ENCODE assay signal across 20 cellular contexts in genomic region chr12:118220697-118221096, GRCh38.
DNase-seq lines count a peak whose midpoint lies in the region; ATAC-seq, FAIRE-seq and TF ChIP-seq lines count a peak whose summit lies in the region.
"Had no signal": no experiment of that assay in that cellular context is flagged by ENCODE, and none has a peak within 500 bp of the region (broad histone marks: within the 10 kb centered on the region; RNA-seq: fewer than 3 reads in every experiment).

No MANE protein-coding gene starts in this region.

- ATAC-seq in activated B cell treated with CpG ODN at 0.5 μM for 24 hours (ENCODE audit: low read depth) (no peak), memory B cell (ENCODE audit: low read depth) (no peak), HG03159 (IDR thresholded peaks at IDR 0.05; ENCODE audit: unreplicated experiment) (no peak), GM21717 (IDR thresholded peaks at IDR 0.05; ENCODE audit: unreplicated experiment) (no peak)
- ATAC-seq: activated CD4-positive, alpha-beta T cell treated with anti-CD3 and anti-CD28 coated beads for 36 hours; stimulated activated naive CD8-positive, alpha-beta T cell treated with anti-CD3 and anti-CD28 coated beads, Interleukin-15, amount 100 ng/mL, for 72 hours had no signal

- H3K9me3 ChIP-seq in colonic mucosa, result no peaks in the 10 kb centered on the region
- no peaks in the 10 kb centered on the region for H3K9me3 ChIP-seq in breast epithelium
- H3K9me3 ChIP-seq: tibial nerve had no signal

- DNase-seq in CD14-positive monocyte (ENCODE audit: low spot score), result no peak
- DNase-seq in GM12891 (ENCODE audit: insufficient read length, low spot score), result no peak
- no peak for DNase-seq in activated B cell treated with CpG ODN at 0.5 μM for 24 hours
- no peak for DNase-seq in memory B cell (ENCODE audit: low spot score in 2 of 2)
- no peak for DNase-seq in colonic mucosa
- DNase-seq in breast epithelium (ENCODE audit: low spot score in 2 of 2), result no peak
- DNase-seq: activated CD4-positive, alpha-beta T cell treated with anti-CD3 and anti-CD28 coated beads for 36 hours; activated naive CD4-positive, alpha-beta T cell treated with anti-CD3 and anti-CD28 coated beads, Interleukin-2, amount 50 U/mL, for 16 hours; aorta; Calu3; EL; NCI-H187 treated with DMSO at 0.1 percent for 48 hours; Right ventricle myocardium superior; stimulated activated CD4-positive, alpha-beta T cell treated with anti-CD3 and anti-CD28 coated beads, Interleukin-2, amount 100 ng/mL, for 48 hours; stimulated activated naive CD8-positive, alpha-beta T cell treated with anti-CD3 and anti-CD28 coated beads, Interleukin-15, amount 100 ng/mL, for 72 hours had no signal

- H3K27me3 ChIP-seq in colonic mucosa, result no peaks in the 10 kb centered on the region
- H3K27me3 ChIP-seq in breast epithelium, result no peaks in the 10 kb centered on the region
- H3K27me3 ChIP-seq: tibial nerve had no signal

- H3K36me3 ChIP-seq in colonic mucosa (no peaks in the 10 kb centered on the region), breast epithelium (no peaks in the 10 kb centered on the region)

- H3K4me1 Mint-ChIP-seq in CD14-positive monocyte, result no peaks in the 10 kb centered on the region
- peaks cover 23% of the 10 kb centered on the region for H3K4me1 Mint-ChIP-seq in activated B cell treated with CpG ODN at 0.5 μM for 24 hours
- H3K4me1 Mint-ChIP-seq in memory B cell, result peaks cover 9% of the 10 kb centered on the region
- H3K4me1 Mint-ChIP-seq: activated CD4-positive, alpha-beta T cell treated with anti-CD3 and anti-CD28 coated beads for 36 hours; stimulated activated naive CD8-positive, alpha-beta T cell treated with anti-CD3 and anti-CD28 coated beads, Interleukin-15, amount 100 ng/mL, for 72 hours had no signal

- H3K27me3 Mint-ChIP-seq in CD14-positive monocyte (ENCODE audit: low read depth in 3 of 3) (peaks cover 0 to 1% (median 0%) of the 10 kb centered on the region in 3 donors), activated B cell treated with CpG ODN at 0.5 μM for 24 hours (no peaks in the 10 kb centered on the region), memory B cell (no peaks in the 10 kb centered on the region)
- H3K27me3 Mint-ChIP-seq: activated CD4-positive, alpha-beta T cell treated with anti-CD3 and anti-CD28 coated beads for 36 hours; stimulated activated naive CD8-positive, alpha-beta T cell treated with anti-CD3 and anti-CD28 coated beads, Interleukin-15, amount 100 ng/mL, for 72 hours had no signal

- TF ChIP-seq CTCF in CD14-positive monocyte (IDR thresholded peaks at IDR 0.05), result no peak
- TF ChIP-seq CTCF in activated B cell treated with CpG ODN at 0.5 μM for 24 hours (IDR thresholded peaks at IDR 0.05), result no peak
- TF ChIP-seq CTCF in colonic mucosa (IDR thresholded peaks at IDR 0.05), result no peak
- TF ChIP-seq CTCF in breast epithelium (IDR thresholded peaks at IDR 0.05), result no peak

- H3K27ac Mint-ChIP-seq in CD14-positive monocyte, result peak overlapping the region in 4 of 7 donors; percentile 14 to 45 (median 31)
- H3K27ac Mint-ChIP-seq in activated B cell treated with CpG ODN at 0.5 μM for 24 hours, result peak overlapping the region; percentile 75
- peak overlapping the region; percentile 79 for H3K27ac Mint-ChIP-seq in memory B cell
- H3K27ac Mint-ChIP-seq: activated CD4-positive, alpha-beta T cell treated with anti-CD3 and anti-CD28 coated beads for 36 hours; activated T-helper 1 cell treated with anti-CD3 and anti-CD28 coated beads, Interleukin-12 subunit alpha, Interleukin-12 subunit beta, Interleukin-2, Interleukin-4 antibody, amounts not matched to agents 30 ng/mL and 10 ng/mL and 1 ng/mL, durations not matched to agents 14 hours and 24 hours and 36 hours; stimulated activated naive CD8-positive, alpha-beta T cell treated with anti-CD3 and anti-CD28 coated beads, Interleukin-15, amount 100 ng/mL, for 72 hours had no signal

- H3K4me3 ChIP-seq in colonic mucosa (no peak overlapping the region), breast epithelium (no peak overlapping the region)
- H3K4me3 ChIP-seq: tibial nerve had no signal

- no peak overlapping the region for H3K9ac ChIP-seq in colonic mucosa (ENCODE audit: low read depth in 2 of 2, low read length in 2 of 2)

- intact Hi-C loops in CD14-positive monocyte (cut with micrococcal nuclease) (no loop called here), activated B cell treated with CpG ODN at 0.5 μM for 24 hours (cut with micrococcal nuclease) (loop anchor here (5.0 kb wide), 1 partner anchor 37 kb away; no protein-coding TSS in a partner anchor), colonic mucosa (cut with DNase I) (no loop called here), breast epithelium (cut with DNase I; ENCODE audit: low total_unique reads) (no loop called here)

- H3K9me3 Mint-ChIP-seq in CD14-positive monocyte, result no peaks in the 10 kb centered on the region
- peaks cover 3% of the 10 kb centered on the region for H3K9me3 Mint-ChIP-seq in activated B cell treated with CpG ODN at 0.5 μM for 24 hours
- H3K9me3 Mint-ChIP-seq in memory B cell, result peaks cover 2% of the 10 kb centered on the region
- H3K9me3 Mint-ChIP-seq: activated T-helper 1 cell treated with anti-CD3 and anti-CD28 coated beads, Interleukin-12 subunit alpha, Interleukin-12 subunit beta, Interleukin-2, Interleukin-4 antibody, amounts not matched to agents 30 ng/mL and 10 ng/mL and 1 ng/mL, durations not matched to agents 14 hours and 24 hours and 36 hours; stimulated activated naive CD8-positive, alpha-beta T cell treated with anti-CD3 and anti-CD28 coated beads, Interleukin-15, amount 100 ng/mL, for 72 hours had no signal

- CTCF ChIA-PET in activated B cell treated with CpG ODN at 0.5 μM for 24 hours (lab: Charles Lee), result interaction anchor here (1.6 kb wide), 2 partner anchors 15 to 155 kb away, joined by 3 read pairs; no protein-coding TSS in a partner anchor

- H3K4me1 ChIP-seq in colonic mucosa, result no peaks in the 10 kb centered on the region
- H3K4me1 ChIP-seq in breast epithelium, result no peaks in the 10 kb centered on the region

- FAIRE-seq in GM12891 (lab: Jason Lieb, UNC), result peak; percentile 58
- FAIRE-seq: GM18507 had no signal

- H3K27ac ChIP-seq in colonic mucosa, result no peak overlapping the region
- H3K27ac ChIP-seq in breast epithelium, result no peak overlapping the region
- H3K27ac ChIP-seq: tibial nerve had no signal

- POLR2A ChIA-PET in activated B cell treated with CpG ODN at 0.5 μM for 24 hours (lab: Charles Lee), result no interaction called here

- H3K4me3 Mint-ChIP-seq in CD14-positive monocyte (no peak overlapping the region), activated B cell treated with CpG ODN at 0.5 μM for 24 hours (no peak overlapping the region), memory B cell (no peak overlapping the region)
- H3K4me3 Mint-ChIP-seq: activated CD4-positive, alpha-beta T cell treated with anti-CD3 and anti-CD28 coated beads for 36 hours; activated T-helper 1 cell treated with anti-CD3 and anti-CD28 coated beads, Interleukin-12 subunit alpha, Interleukin-12 subunit beta, Interleukin-2, Interleukin-4 antibody, amounts not matched to agents 30 ng/mL and 10 ng/mL and 1 ng/mL, durations not matched to agents 14 hours and 24 hours and 36 hours; stimulated activated naive CD8-positive, alpha-beta T cell treated with anti-CD3 and anti-CD28 coated beads, Interleukin-15, amount 100 ng/mL, for 72 hours had no signal

- TF ChIP-seq POLR2A in GM12891 (IDR thresholded peaks at IDR 0.05; ENCODE audit: low read depth, low read length) (no peak), breast epithelium (IDR thresholded peaks at IDR 0.05) (no peak)

- H3K36me3 Mint-ChIP-seq in CD14-positive monocyte, result peaks cover 42 to 76% of the 10 kb centered on the region in 2 donors
- peaks cover 35% of the 10 kb centered on the region for H3K36me3 Mint-ChIP-seq in activated B cell treated with CpG ODN at 0.5 μM for 24 hours (ENCODE audit: low read depth)
- peaks cover 22% of the 10 kb centered on the region for H3K36me3 Mint-ChIP-seq in memory B cell

TF ChIP-seq in GM12891, 5 proteins besides CTCF, POLR2A, EP300 and RAD21:
- no peak for TF ChIP-seq PAX5 (IDR thresholded peaks at IDR 0.05; ENCODE audit: insufficient read depth, low read length, severe bottlenecking)
- TF ChIP-seq POU2F2 (IDR thresholded peaks at IDR 0.05; ENCODE audit: low read depth, low read length), result no peak
- TF ChIP-seq POLR2AphosphoS5 (IDR thresholded peaks at IDR 0.05; ENCODE audit: low read depth, low read length), result no peak
- no peak for TF ChIP-seq SPI1 (IDR thresholded peaks at IDR 0.05; ENCODE audit: low read depth, low read length)
- TF ChIP-seq TAF1 (IDR thresholded peaks at IDR 0.05; ENCODE audit: low read depth, low read length), result no peak
